Comparison of ENCODE assay signal across 17 cellular contexts in genomic region chr16:27805828-27806351, GRCh38.
DNase-seq lines count a peak whose midpoint lies in the region; ATAC-seq, FAIRE-seq and TF ChIP-seq lines count a peak whose summit lies in the region.
"Had no signal": no experiment of that assay in that cellular context is flagged by ENCODE, and none has a peak within 500 bp of the region (broad histone marks: within the 10 kb centered on the region; RNA-seq: fewer than 3 reads in every experiment).

No MANE protein-coding gene starts in this region.

- H3K27ac Mint-ChIP-seq in GM23338, result no peak overlapping the region

- no peak for ATAC-seq in A549
- ATAC-seq in GM23338, result peak; percentile 67
- ATAC-seq in K562, result no peak

- no peaks in the 10 kb centered on the region for H3F3A ChIP-seq in GM23338 (replicated peaks; ENCODE audit: low read depth)

- in situ Hi-C loops in K562 (cut with MboI), result no loop called here

- DNase-seq in A549 (ENCODE audit: low read depth in 1 of 2, low spot score in 1 of 2) (no peak), GM23338 (ENCODE audit: low spot score) (peak; percentile 24), K562 (ENCODE audit: extremely low read depth in 1 of 4, low spot score in 3 of 4) (no peak), iPS-NIHi7 (ENCODE audit: extremely low spot score) (peak; percentile 56), D721Med (ENCODE audit: insufficient read length, low spot score) (no peak), Peyer's patch (no peak)
- no peak for DNase-seq in activated effector memory CD4-positive, alpha-beta T cell treated with Interleukin-2 at 50 U/mL for 16 hours
- DNase-seq: BE2C; CD4-positive, alpha-beta memory T cell; COR-L47; DND-41; GF-D8 had no signal

- H3K27me3 Mint-ChIP-seq in GM23338 (ENCODE audit: insufficient read depth, low read depth, poor library complexity), result peaks cover 11% of the 10 kb centered on the region

- H3K36me3 ChIP-seq in GM23338 (ENCODE audit: insufficient read depth), result no peaks in the 10 kb centered on the region
- H3K36me3 ChIP-seq in K562 (ENCODE audit: control insufficient read depth, insufficient read depth, low read length), result no peaks in the 10 kb centered on the region
- no peaks in the 10 kb centered on the region for H3K36me3 ChIP-seq in Peyer's patch
- H3K36me3 ChIP-seq: BE2C had no signal

- no peaks in the 10 kb centered on the region for H3K4me1 ChIP-seq in A549
- H3K4me1 ChIP-seq in GM23338 (ENCODE audit: insufficient read depth), result peaks cover 3% of the 10 kb centered on the region; the same call in 1 of the 2 replicates
- H3K4me1 ChIP-seq in K562 (replicated peaks in 1 of 2; ENCODE audit: control insufficient read depth in 2 of 2, insufficient read depth in 2 of 2, low read length in 2 of 2), result no peaks in the 10 kb centered on the region
- H3K4me1 ChIP-seq in Peyer's patch, result no peaks in the 10 kb centered on the region
- H3K4me1 ChIP-seq: BE2C had no signal

- H3K4me1 Mint-ChIP-seq in GM23338, result peaks cover 11% of the 10 kb centered on the region

- no peaks in the 10 kb centered on the region for H3K79me2 ChIP-seq in GM23338 (replicated peaks; ENCODE audit: insufficient read depth)
- H3K79me2 ChIP-seq in K562 (ENCODE audit: control insufficient read depth, insufficient read depth, low read length), result no peaks in the 10 kb centered on the region

- intact Hi-C loops in K562 (cut with micrococcal nuclease), result no loop called here

- H3K27ac ChIP-seq in A549 (no peak overlapping the region), GM23338 (ENCODE audit: low read depth) (no peak overlapping the region), K562 (ENCODE audit: extremely low read depth, low read depth, low read length) (no peak overlapping the region), Peyer's patch (no peak overlapping the region)
- H3K27ac ChIP-seq: C4-2B, HL-60 had no signal

- TF ChIP-seq POLR2A in A549 (IDR thresholded peaks at IDR 0.05; ENCODE audit: low read length) (no peak), K562 (conservative IDR thresholded peaks at IDR 0.05) (no peak), Peyer's patch (IDR thresholded peaks at IDR 0.05) (no peak)

- H3K9me3 ChIP-seq in A549 (peaks cover 4% of the 10 kb centered on the region; the same call in 2 of the 3 replicates), K562 (replicated peaks; ENCODE audit: control insufficient read depth, insufficient read depth, low read depth, low read length) (no peaks in the 10 kb centered on the region), Peyer's patch (no peaks in the 10 kb centered on the region)
- H3K9me3 ChIP-seq: BE2C had no signal

- BruUV-seq in K562 (replicated peaks; lab: Mats Ljungman, UMichigan), result no TSS peak

- TF ChIP-seq EP300 in A549 (IDR thresholded peaks at IDR 0.05), result no peak
- TF ChIP-seq EP300 in K562 (IDR thresholded peaks at IDR 0.05; ENCODE audit: low read length), result no peak

- H3K4me2 ChIP-seq in A549, result no peak overlapping the region
- H3K4me2 ChIP-seq in GM23338, result no peak overlapping the region
- no peak overlapping the region for H3K4me2 ChIP-seq in K562 (ENCODE audit: insufficient read depth, low read length)

- WGBS in A549 (ENCODE audit: missing lambda C conversion rate), result 10% methylated on average over 5 of the region's 5 CpGs
- WGBS in K562 (ENCODE audit: insufficient coverage, low coverage, missing lambda C conversion rate), result 6% methylated on average over 5 of the region's 5 CpGs

- TF ChIP-seq RAD21 in A549 (conservative IDR thresholded peaks at IDR 0.05 in 1 of 2, IDR thresholded peaks at IDR 0.05 in 1 of 2) (no peak), K562 (CRISPR knock-in tag; conservative IDR thresholded peaks at IDR 0.05 in 1 of 2, IDR thresholded peaks at IDR 0.05 in 1 of 2) (no peak)

- H3K4me3 ChIP-seq in A549, result no peak overlapping the region
- H3K4me3 ChIP-seq in GM23338, result no peak overlapping the region
- H3K4me3 ChIP-seq in K562, result no peak overlapping the region
- H3K4me3 ChIP-seq in Peyer's patch, result no peak overlapping the region

- H3K9me2 ChIP-seq in GM23338 (ENCODE audit: insufficient read depth), result no peaks in the 10 kb centered on the region

- H3K27me3 ChIP-seq in GM23338 (ENCODE audit: insufficient read depth) (no peaks in the 10 kb centered on the region), K562 (ENCODE audit: control insufficient read depth in 2 of 2, insufficient read depth in 2 of 2, low read length in 2 of 2) (peaks cover 3 to 13% of the 10 kb centered on the region in 2 experiments; a peak in 4 of 5 replicates), Peyer's patch (no peaks in the 10 kb centered on the region)
- H3K27me3 ChIP-seq: BE2C had no signal

- H2AFZ ChIP-seq in GM23338, result no peak overlapping the region
- H2AFZ ChIP-seq in K562 (ENCODE audit: low read depth, low read length), result no peak overlapping the region

- H3K9me3 Mint-ChIP-seq in GM23338, result peaks cover 6% of the 10 kb centered on the region; the same call in 2 of the 3 replicates

- H3K36me3 Mint-ChIP-seq in GM23338 (ENCODE audit: low read depth), result no peaks in the 10 kb centered on the region
- H3K36me3 Mint-ChIP-seq: CD4-positive, alpha-beta memory T cell had no signal

- CTCF ChIA-PET in A549 (lab: Yijun Ruan, JAX) (interaction anchor here (1.0 kb wide), 1 partner anchor 13 kb away, joined by 3 read pairs; no protein-coding TSS in a partner anchor), K562 (lab: Yijun Ruan, JAX; ENCODE audit: low intra/inter-chr PET ratio) (no interaction called here)

- POLR2A ChIA-PET in A549 (lab: Yijun Ruan, JAX) (no interaction called here), K562 (lab: Yijun Ruan, JAX) (no interaction called here)

- H3K4me3 Mint-ChIP-seq in GM23338, result no peak overlapping the region; the same call in 2 of the 3 replicates
- H3K4me3 Mint-ChIP-seq: CD4-positive, alpha-beta memory T cell had no signal

- H3K9ac ChIP-seq in K562 (ENCODE audit: insufficient read depth in 1 of 2, low read depth in 2 of 2, low read length in 2 of 2), result no peak overlapping the region

- no peaks in the 10 kb centered on the region for H3K9me1 ChIP-seq in K562 (ENCODE audit: control insufficient read depth, insufficient read depth, low read length)

- H4K20me1 ChIP-seq in GM23338 (replicated peaks; ENCODE audit: insufficient read depth) (no peaks in the 10 kb centered on the region), K562 (replicated peaks; ENCODE audit: control insufficient read depth, insufficient read depth, low read length) (peaks cover 14% of the 10 kb centered on the region; the same call in 1 of the 2 replicates)

- FAIRE-seq in A549 (lab: Jason Lieb, UNC) (no peak), K562 (lab: Jason Lieb, UNC) (no peak), D721Med (lab: Jason Lieb, UNC) (no peak)
- FAIRE-seq: A204.1, GM19239, H54 had no signal

- TF ChIP-seq CTCF in A549 (IDR thresholded peaks at IDR 0.05), result no peak
- TF ChIP-seq CTCF in GM23338 (conservative IDR thresholded peaks at IDR 0.05; ENCODE audit: low read depth in 2 of 2), result no peak
- no peak for TF ChIP-seq CTCF in K562 (IDR thresholded peaks at IDR 0.05 in 2 of 3, conservative IDR thresholded peaks at IDR 0.05 in 1 of 3; ENCODE audit: insufficient read depth in 2 of 3, low read depth in 1 of 3, low read length in 3 of 3)
- TF ChIP-seq CTCF in D721Med (IDR thresholded peaks at IDR 0.05; ENCODE audit: insufficient read depth, missing control alignments), result no peak
- no peak for TF ChIP-seq CTCF in Peyer's patch (IDR thresholded peaks at IDR 0.05)

TF ChIP-seq in A549, 52 proteins besides CTCF, POLR2A, EP300 and RAD21:
- TF ChIP-seq CBX2 (IDR thresholded peaks at IDR 0.05; ENCODE audit: borderline replicate concordance, low read depth) (no peak), ZFP36 (IDR thresholded peaks at IDR 0.05; ENCODE audit: borderline replicate concordance, partially characterized antibody) (peak; percentile 69), FOSB (CRISPR knock-in tag; IDR thresholded peaks at IDR 0.05) (no peak)

TF ChIP-seq in GM23338, 12 proteins besides CTCF, POLR2A, EP300 and RAD21 (continues in another document):
- TF ChIP-seq EZH2 (IDR thresholded peaks at IDR 0.05; ENCODE audit: low read depth, unreplicated experiment), result no peak
- TF ChIP-seq NANOG (IDR thresholded peaks at IDR 0.05; ENCODE audit: borderline replicate concordance), result no peak

TF ChIP-seq in K562, 482 proteins besides CTCF, POLR2A, EP300 and RAD21:
- no peak for TF ChIP-seq TSC22D4 (tag; IDR thresholded peaks at IDR 0.05)
- TF ChIP-seq GABPB1 (CRISPR knock-in tag; IDR thresholded peaks at IDR 0.05), result no peak
- no peak for TF ChIP-seq JUND (IDR thresholded peaks at IDR 0.05; ENCODE audit: borderline replicate concordance, low read depth, low read length)
- TF ChIP-seq JUND (tag; IDR thresholded peaks at IDR 0.05; ENCODE audit: borderline replicate concordance, low read depth, low read length), result no peak
- TF ChIP-seq ZFP36 (IDR thresholded peaks at IDR 0.05; ENCODE audit: low read depth, low read length, partially characterized antibody), result peak; percentile 84
- no peak for TF ChIP-seq ELK1 (CRISPR knock-in tag; IDR thresholded peaks at IDR 0.05)
- TF ChIP-seq, protein P1, sequence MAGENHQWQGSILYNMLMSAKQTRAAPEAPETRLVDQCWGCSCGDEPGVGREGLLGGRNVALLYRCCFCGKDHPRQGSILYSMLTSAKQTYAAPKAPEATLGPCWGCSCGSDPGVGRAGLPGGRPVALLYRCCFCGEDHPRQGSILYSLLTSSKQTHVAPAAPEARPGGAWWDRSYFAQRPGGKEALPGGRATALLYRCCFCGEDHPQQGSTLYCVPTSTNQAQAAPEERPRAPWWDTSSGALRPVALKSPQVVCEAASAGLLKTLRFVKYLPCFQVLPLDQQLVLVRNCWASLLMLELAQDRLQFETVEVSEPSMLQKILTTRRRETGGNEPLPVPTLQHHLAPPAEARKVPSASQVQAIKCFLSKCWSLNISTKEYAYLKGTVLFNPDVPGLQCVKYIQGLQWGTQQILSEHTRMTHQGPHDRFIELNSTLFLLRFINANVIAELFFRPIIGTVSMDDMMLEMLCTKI (IDR thresholded peaks at IDR 0.05; ENCODE audit: partially characterized antibody), result no peak

Comparison
In these comparisons a context has a peak if more than half of its experiments do, and no peak if none do; other contexts are left out.
1. DNase-seq: peak in GM23338 (single experiment) and iPS-NIHi7 (single experiment); none in A549 (0 of 2), K562 (0 of 4), D721Med (single experiment), Peyer's patch (0 of 3) and activated effector memory CD4-positive, alpha-beta T cell treated with Interleukin-2 at 50 U/mL for 16 hours (single experiment).
2. Of the 35 proteins assayed by ChIP-seq in both K562 and A549: peak only in K562: none; only in A549: none; in both: ZFP36; in neither: 34.